ENCODE assay signal across 2 cellular contexts in the genomic region with DNA sequence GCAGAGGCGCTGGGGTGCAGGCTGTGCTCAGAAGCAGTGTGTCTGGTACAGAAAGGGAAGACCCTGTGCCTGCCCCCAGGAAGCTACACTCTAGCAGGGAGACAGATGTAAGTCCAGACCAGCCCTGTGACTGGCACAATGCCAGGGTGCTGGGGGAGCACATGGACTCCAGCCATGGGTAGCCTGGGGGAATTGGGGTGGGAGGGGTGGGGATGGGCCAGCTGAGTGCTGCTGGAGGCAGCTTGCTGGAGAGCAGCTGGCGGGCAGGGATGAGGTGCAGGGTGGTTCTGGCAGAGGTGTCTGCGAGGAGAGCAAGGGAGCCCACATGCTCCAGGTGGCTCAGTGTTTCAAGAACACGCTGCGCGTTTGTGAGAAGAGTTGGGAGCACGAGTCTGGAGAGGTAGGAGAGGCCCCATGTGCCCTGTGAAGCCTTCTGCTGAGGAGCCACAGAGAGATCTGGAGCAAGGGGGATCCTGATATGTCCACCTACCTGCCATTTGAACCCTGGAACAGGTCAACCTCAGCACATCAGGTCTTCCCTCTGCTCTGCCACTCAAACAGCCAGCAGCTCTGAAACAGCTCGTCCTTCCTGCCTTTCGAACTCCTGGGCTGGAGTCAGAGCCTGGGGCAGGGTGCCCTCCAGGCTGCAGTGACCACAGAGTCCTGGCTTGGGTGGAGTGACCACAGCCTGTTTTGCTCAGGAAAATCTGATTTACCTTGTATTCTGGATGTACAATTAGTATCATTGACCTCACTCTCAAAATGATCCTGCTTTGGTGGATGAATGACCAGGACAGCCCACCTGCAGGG.
TF ChIP-seq lines count a peak whose summit lies in the region.

No MANE protein-coding gene starts in this region.

TF ChIP-seq in SK-N-SH, 30 proteins besides CTCF, POLR2A, EP300 and RAD21 (continued from another document):
- TF ChIP-seq, protein P1, sequence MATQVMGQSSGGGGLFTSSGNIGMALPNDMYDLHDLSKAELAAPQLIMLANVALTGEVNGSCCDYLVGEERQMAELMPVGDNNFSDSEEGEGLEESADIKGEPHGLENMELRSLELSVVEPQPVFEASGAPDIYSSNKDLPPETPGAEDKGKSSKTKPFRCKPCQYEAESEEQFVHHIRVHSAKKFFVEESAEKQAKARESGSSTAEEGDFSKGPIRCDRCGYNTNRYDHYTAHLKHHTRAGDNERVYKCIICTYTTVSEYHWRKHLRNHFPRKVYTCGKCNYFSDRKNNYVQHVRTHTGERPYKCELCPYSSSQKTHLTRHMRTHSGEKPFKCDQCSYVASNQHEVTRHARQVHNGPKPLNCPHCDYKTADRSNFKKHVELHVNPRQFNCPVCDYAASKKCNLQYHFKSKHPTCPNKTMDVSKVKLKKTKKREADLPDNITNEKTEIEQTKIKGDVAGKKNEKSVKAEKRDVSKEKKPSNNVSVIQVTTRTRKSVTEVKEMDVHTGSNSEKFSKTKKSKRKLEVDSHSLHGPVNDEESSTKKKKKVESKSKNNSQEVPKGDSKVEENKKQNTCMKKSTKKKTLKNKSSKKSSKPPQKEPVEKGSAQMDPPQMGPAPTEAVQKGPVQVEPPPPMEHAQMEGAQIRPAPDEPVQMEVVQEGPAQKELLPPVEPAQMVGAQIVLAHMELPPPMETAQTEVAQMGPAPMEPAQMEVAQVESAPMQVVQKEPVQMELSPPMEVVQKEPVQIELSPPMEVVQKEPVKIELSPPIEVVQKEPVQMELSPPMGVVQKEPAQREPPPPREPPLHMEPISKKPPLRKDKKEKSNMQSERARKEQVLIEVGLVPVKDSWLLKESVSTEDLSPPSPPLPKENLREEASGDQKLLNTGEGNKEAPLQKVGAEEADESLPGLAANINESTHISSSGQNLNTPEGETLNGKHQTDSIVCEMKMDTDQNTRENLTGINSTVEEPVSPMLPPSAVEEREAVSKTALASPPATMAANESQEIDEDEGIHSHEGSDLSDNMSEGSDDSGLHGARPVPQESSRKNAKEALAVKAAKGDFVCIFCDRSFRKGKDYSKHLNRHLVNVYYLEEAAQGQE (IDR thresholded peaks at IDR 0.05; ENCODE audit: low read depth, low read length) = no peak
- no peak for TF ChIP-seq RFX5 (IDR thresholded peaks at IDR 0.05; ENCODE audit: low read length)
- TF ChIP-seq GABPA (IDR thresholded peaks at IDR 0.05; ENCODE audit: low read depth) = no peak
- no peak for TF ChIP-seq SMC3 (IDR thresholded peaks at IDR 0.05; ENCODE audit: low read depth, low read length)
- no peak for TF ChIP-seq MEF2A (IDR thresholded peaks at IDR 0.05; ENCODE audit: borderline replicate concordance, low read depth)
- TF ChIP-seq TAF1 (IDR thresholded peaks at IDR 0.05; ENCODE audit: borderline replicate concordance, low read depth, low read length) = no peak
- TF ChIP-seq FOXJ3 (CRISPR knock-in tag; IDR thresholded peaks at IDR 0.05) = no peak
- TF ChIP-seq GATA2 (CRISPR knock-in tag; IDR thresholded peaks at IDR 0.05) = no peak

TF ChIP-seq in SK-N-SH treated with all-trans-retinoic acid at 6 μM for 48 hours, 23 proteins besides CTCF, POLR2A, EP300 and RAD21 (continued from another document):
- TF ChIP-seq, protein P2, sequence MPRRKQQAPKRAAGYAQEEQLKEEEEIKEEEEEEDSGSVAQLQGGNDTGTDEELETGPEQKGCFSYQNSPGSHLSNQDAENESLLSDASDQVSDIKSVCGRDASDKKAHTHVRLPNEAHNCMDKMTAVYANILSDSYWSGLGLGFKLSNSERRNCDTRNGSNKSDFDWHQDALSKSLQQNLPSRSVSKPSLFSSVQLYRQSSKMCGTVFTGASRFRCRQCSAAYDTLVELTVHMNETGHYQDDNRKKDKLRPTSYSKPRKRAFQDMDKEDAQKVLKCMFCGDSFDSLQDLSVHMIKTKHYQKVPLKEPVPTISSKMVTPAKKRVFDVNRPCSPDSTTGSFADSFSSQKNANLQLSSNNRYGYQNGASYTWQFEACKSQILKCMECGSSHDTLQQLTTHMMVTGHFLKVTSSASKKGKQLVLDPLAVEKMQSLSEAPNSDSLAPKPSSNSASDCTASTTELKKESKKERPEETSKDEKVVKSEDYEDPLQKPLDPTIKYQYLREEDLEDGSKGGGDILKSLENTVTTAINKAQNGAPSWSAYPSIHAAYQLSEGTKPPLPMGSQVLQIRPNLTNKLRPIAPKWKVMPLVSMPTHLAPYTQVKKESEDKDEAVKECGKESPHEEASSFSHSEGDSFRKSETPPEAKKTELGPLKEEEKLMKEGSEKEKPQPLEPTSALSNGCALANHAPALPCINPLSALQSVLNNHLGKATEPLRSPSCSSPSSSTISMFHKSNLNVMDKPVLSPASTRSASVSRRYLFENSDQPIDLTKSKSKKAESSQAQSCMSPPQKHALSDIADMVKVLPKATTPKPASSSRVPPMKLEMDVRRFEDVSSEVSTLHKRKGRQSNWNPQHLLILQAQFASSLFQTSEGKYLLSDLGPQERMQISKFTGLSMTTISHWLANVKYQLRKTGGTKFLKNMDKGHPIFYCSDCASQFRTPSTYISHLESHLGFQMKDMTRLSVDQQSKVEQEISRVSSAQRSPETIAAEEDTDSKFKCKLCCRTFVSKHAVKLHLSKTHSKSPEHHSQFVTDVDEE (CRISPR knock-in tag; IDR thresholded peaks at IDR 0.05) = no peak
- TF ChIP-seq ZNF565 (CRISPR knock-in tag; conservative IDR thresholded peaks at IDR 0.05; ENCODE audit: low read depth) (no peak), CSDC2 (CRISPR knock-in tag; IDR thresholded peaks at IDR 0.05) (no peak), RARB (CRISPR knock-in tag; IDR thresholded peaks at IDR 0.05) (no peak), OSR1 (CRISPR knock-in tag; IDR thresholded peaks at IDR 0.05) (no peak), BACH2 (CRISPR knock-in tag; IDR thresholded peaks at IDR 0.05; ENCODE audit: borderline replicate concordance) (no peak), ARNTL (CRISPR knock-in tag; IDR thresholded peaks at IDR 0.05; ENCODE audit: borderline replicate concordance, low read depth) (no peak), ZNF8 (CRISPR knock-in tag; IDR thresholded peaks at IDR 0.05) (no peak), ZFP3 (CRISPR knock-in tag; IDR thresholded peaks at IDR 0.05) (no peak), TOX (CRISPR knock-in tag; IDR thresholded peaks at IDR 0.05; ENCODE audit: borderline replicate concordance) (no peak)
- TF ChIP-seq, protein P3, sequence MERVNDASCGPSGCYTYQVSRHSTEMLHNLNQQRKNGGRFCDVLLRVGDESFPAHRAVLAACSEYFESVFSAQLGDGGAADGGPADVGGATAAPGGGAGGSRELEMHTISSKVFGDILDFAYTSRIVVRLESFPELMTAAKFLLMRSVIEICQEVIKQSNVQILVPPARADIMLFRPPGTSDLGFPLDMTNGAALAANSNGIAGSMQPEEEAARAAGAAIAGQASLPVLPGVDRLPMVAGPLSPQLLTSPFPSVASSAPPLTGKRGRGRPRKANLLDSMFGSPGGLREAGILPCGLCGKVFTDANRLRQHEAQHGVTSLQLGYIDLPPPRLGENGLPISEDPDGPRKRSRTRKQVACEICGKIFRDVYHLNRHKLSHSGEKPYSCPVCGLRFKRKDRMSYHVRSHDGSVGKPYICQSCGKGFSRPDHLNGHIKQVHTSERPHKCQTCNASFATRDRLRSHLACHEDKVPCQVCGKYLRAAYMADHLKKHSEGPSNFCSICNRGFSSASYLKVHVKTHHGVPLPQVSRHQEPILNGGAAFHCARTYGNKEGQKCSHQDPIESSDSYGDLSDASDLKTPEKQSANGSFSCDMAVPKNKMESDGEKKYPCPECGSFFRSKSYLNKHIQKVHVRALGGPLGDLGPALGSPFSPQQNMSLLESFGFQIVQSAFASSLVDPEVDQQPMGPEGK (CRISPR knock-in tag; IDR thresholded peaks at IDR 0.05; ENCODE audit: borderline replicate concordance) = no peak
- TF ChIP-seq, protein P4, sequence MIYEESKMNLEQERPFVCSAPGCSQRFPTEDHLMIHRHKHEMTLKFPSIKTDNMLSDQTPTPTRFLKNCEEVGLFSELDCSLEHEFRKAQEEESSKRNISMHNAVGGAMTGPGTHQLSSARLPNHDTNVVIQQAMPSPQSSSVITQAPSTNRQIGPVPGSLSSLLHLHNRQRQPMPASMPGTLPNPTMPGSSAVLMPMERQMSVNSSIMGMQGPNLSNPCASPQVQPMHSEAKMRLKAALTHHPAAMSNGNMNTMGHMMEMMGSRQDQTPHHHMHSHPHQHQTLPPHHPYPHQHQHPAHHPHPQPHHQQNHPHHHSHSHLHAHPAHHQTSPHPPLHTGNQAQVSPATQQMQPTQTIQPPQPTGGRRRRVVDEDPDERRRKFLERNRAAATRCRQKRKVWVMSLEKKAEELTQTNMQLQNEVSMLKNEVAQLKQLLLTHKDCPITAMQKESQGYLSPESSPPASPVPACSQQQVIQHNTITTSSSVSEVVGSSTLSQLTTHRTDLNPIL (CRISPR knock-in tag; IDR thresholded peaks at IDR 0.05; ENCODE audit: low read depth) = no peak
- TF ChIP-seq, protein P5, sequence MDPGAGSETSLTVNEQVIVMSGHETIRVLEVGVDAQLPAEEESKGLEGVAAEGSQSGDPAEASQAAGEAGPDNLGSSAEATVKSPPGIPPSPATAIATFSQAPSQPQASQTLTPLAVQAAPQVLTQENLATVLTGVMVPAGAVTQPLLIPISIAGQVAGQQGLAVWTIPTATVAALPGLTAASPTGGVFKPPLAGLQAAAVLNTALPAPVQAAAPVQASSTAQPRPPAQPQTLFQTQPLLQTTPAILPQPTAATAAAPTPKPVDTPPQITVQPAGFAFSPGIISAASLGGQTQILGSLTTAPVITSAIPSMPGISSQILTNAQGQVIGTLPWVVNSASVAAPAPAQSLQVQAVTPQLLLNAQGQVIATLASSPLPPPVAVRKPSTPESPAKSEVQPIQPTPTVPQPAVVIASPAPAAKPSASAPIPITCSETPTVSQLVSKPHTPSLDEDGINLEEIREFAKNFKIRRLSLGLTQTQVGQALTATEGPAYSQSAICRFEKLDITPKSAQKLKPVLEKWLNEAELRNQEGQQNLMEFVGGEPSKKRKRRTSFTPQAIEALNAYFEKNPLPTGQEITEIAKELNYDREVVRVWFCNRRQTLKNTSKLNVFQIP (CRISPR knock-in tag; IDR thresholded peaks at IDR 0.05; ENCODE audit: borderline replicate concordance, low read depth) = no peak
TF ChIP-seq in SK-N-SH treated with all-trans-retinoic acid at 6 μM for 48 hours: peak in this region for 0.
